In the genomic region with DNA sequence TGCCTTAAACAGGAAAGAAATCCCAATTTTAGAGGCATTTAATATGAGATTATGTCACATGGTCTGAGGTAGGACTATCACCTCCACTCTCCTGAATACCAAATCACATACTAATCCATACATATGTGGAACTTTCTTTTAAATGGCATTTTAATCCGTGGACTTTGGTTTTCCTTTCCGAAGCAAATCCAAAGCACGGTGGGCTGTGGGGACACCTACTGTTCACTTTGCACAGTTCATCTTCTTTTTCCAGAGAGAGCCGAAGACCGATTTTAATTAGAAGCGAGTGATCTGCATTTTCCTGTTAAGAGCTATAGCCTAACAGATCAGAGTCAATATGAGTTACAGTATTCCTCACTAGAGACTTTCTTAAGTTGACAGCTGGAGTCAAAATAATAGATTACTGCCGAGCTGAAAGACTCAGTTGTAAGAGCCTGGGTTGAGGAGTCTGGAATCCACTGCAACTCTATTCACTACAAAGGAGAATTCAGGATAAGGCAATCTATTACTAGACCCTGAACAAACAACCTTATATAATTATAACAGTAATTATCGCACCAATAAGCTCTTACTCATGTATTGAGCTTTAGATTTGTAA, we compare ENCODE assay signal across 9 cellular contexts.
DNase-seq lines count a peak whose midpoint lies in the region; ATAC-seq, FAIRE-seq and TF ChIP-seq lines count a peak whose summit lies in the region.
"Had no signal": no experiment of that assay in that cellular context is flagged by ENCODE, and none has a peak within 500 bp of the region (broad histone marks: within the 10 kb centered on the region; RNA-seq: fewer than 3 reads in every experiment).

No MANE protein-coding gene starts in this region.

- ATAC-seq in body of pancreas = no peak
- ATAC-seq in left colon = peak; percentile 33
- ATAC-seq in HG02623 (IDR thresholded peaks at IDR 0.05; ENCODE audit: unreplicated experiment) = no peak

- intact Hi-C loops in MCF 10A (cut with micrococcal nuclease) (loop anchor here (2.0 kb wide), 4 partner anchors 98 to 1542 kb away; no protein-coding TSS in a partner anchor), breast epithelium (cut with DNase I; ENCODE audit: low total_unique reads) (no loop called here), body of pancreas (cut with DNase I) (no loop called here), left colon (cut with DNase I, micrococcal nuclease) (no loop called here)

- CTCF ChIA-PET in MCF 10A (lab: Yijun Ruan, JAX) = interaction anchor here (0.6 to 1.8 kb wide), 24 partner anchors 8 to 1543 kb away, joined by 3 to 11 read pairs (median 3); no protein-coding TSS in a partner anchor

- no peaks in the 10 kb centered on the region for H3K79me2 ChIP-seq in KMS-11 (ENCODE audit: insufficient read depth, low read depth)

- no peaks in the 10 kb centered on the region for H3K9me3 Mint-ChIP-seq in MCF 10A (ENCODE audit: unreplicated experiment)
- H3K9me3 Mint-ChIP-seq: dendritic cell treated with granulocyte-macrophage colony-stimulating factor and Interleukin-4, amounts not matched to agents 40 ng/mL and 50 ng/mL, for 4 days had no signal

- no peak overlapping the region for H3K27ac Mint-ChIP-seq in MCF 10A (ENCODE audit: low read depth, unreplicated experiment)
- H3K27ac Mint-ChIP-seq: dendritic cell treated with granulocyte-macrophage colony-stimulating factor and Interleukin-4, amounts not matched to agents 40 ng/mL and 50 ng/mL, for 4 days had no signal

- no peaks in the 10 kb centered on the region for H4K20me1 ChIP-seq in KMS-11 (ENCODE audit: insufficient read depth)

- no TSS peak for BruUV-seq in MCF 10A (replicated peaks; lab: Mats Ljungman, UMichigan)

- H3K36me3 ChIP-seq in breast epithelium (no peaks in the 10 kb centered on the region), KMS-11 (ENCODE audit: insufficient read depth) (no peaks in the 10 kb centered on the region), body of pancreas (replicated peaks in 1 of 2; ENCODE audit: insufficient read depth in 1 of 2, low read depth in 2 of 2) (no peaks in the 10 kb centered on the region)

- no peak for FAIRE-seq in HTR-8/SVneo (lab: Jason Lieb, UNC)

- H3K4me2 ChIP-seq in KMS-11 = no peak overlapping the region

- no peak overlapping the region for H3K9ac ChIP-seq in KMS-11

- no peaks in the 10 kb centered on the region for H3K36me3 Mint-ChIP-seq in MCF 10A (ENCODE audit: insufficient read depth, unreplicated experiment)

- no peaks in the 10 kb centered on the region for H3K9me3 ChIP-seq in breast epithelium
- no peaks in the 10 kb centered on the region for H3K9me3 ChIP-seq in body of pancreas

- WGBS in body of pancreas, 2 donors = 15% methylated on average over 8 of the region's 8 CpGs

- no peak overlapping the region for H3K27ac ChIP-seq in breast epithelium
- no peak overlapping the region for H3K27ac ChIP-seq in KMS-11
- H3K27ac ChIP-seq in body of pancreas = no peak overlapping the region

- peaks cover 5% of the 10 kb centered on the region for H3K4me1 Mint-ChIP-seq in MCF 10A (ENCODE audit: insufficient read depth, unreplicated experiment)

- no peak overlapping the region for H2AFZ ChIP-seq in KMS-11 (ENCODE audit: low read depth)

- TF ChIP-seq POLR2A in breast epithelium (IDR thresholded peaks at IDR 0.05) = no peak
- no peak for TF ChIP-seq POLR2A in body of pancreas (IDR thresholded peaks at IDR 0.05)

- H3K4me1 ChIP-seq in breast epithelium = no peaks in the 10 kb centered on the region
- no peaks in the 10 kb centered on the region for H3K4me1 ChIP-seq in KMS-11 (ENCODE audit: low read depth, poor library complexity, severe bottlenecking)
- H3K4me1 ChIP-seq in body of pancreas = no peaks in the 10 kb centered on the region

- H3K4me3 Mint-ChIP-seq in MCF 10A (ENCODE audit: unreplicated experiment) = no peak overlapping the region
- H3K4me3 Mint-ChIP-seq: dendritic cell treated with granulocyte-macrophage colony-stimulating factor and Interleukin-4, amounts not matched to agents 40 ng/mL and 50 ng/mL, for 4 days had no signal

- peaks cover 66% of the 10 kb centered on the region for H3K27me3 Mint-ChIP-seq in MCF 10A (ENCODE audit: insufficient read depth, unreplicated experiment)

- no peaks in the 10 kb centered on the region for H3K27me3 ChIP-seq in breast epithelium
- H3K27me3 ChIP-seq in KMS-11 (ENCODE audit: insufficient read depth, low read depth) = no peaks in the 10 kb centered on the region
- H3K27me3 ChIP-seq in body of pancreas = no peaks in the 10 kb centered on the region

- H3K4me3 ChIP-seq in breast epithelium = no peak overlapping the region
- H3K4me3 ChIP-seq in KMS-11 (IDR thresholded peaks at IDR 0.05; ENCODE audit: insufficient read depth, low read depth, low read length) = no peak overlapping the region
- no peak overlapping the region for H3K4me3 ChIP-seq in body of pancreas

- POLR2A ChIA-PET in MCF 10A (lab: Yijun Ruan, JAX) = no interaction called here

- TF ChIP-seq CTCF in MCF 10A (IDR thresholded peaks at IDR 0.05; ENCODE audit: unreplicated experiment) (peak; percentile 81), breast epithelium (IDR thresholded peaks at IDR 0.05) (peak in 1 of 3 donors; percentile 63), KMS-11 (conservative IDR thresholded peaks at IDR 0.05; ENCODE audit: low read depth, low read length) (peak; percentile 69), body of pancreas (IDR thresholded peaks at IDR 0.05) (peak in 6 of 7 experiments; percentile 37 to 50 (median 44))

- DNase-seq in MCF 10A (ENCODE audit: unreplicated experiment) = peak; percentile 41
- no peak for DNase-seq in breast epithelium (ENCODE audit: low spot score in 2 of 2)
- DNase-seq in body of pancreas = peak in 1 of 4 donors; percentile 20
- no peak for DNase-seq in left colon
- no peak for DNase-seq in HTR-8/SVneo (ENCODE audit: insufficient read length, low spot score)
- DNase-seq in T-helper 1 cell = no peak
